22 cellular contexts compared by ENCODE assay signal in the genomic region with DNA sequence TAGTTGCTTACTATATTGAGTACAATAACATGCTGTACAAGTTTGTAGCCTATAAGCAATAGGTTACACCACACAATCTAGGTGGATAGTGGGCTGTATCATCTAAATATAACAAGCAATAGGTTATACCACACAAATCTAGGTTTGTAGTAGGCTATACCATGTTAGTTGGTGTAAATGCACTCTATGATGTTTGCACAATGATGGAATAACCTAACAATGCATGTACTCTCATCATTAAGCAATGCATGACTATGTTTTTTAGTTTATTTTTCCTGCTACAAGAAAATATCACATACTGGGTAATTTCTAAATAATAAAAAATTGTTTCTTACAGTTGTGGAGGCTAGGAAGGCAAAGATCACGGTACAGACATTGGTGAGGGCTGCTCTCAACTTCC.
"Had no signal": no experiment of that assay in that cellular context is flagged by ENCODE, and none has a peak within 500 bp of the region (broad histone marks: within the 10 kb centered on the region; RNA-seq: fewer than 3 reads in every experiment).

No MANE protein-coding gene starts in this region.

- DNase-seq: activated CD4-positive, alpha-beta T cell treated with anti-CD3 and anti-CD28 coated beads for 4 hours; activated CD4-positive, alpha-beta T cell treated with anti-CD3 and anti-CD28 coated beads, Interleukin-2, amount 50 U/mL, for 48 hours; activated CD4-positive, CD25-positive, alpha-beta regulatory T cell; activated CD8-positive, alpha-beta memory T cell treated with anti-CD3 and anti-CD28 coated beads, Interleukin-2, amount 50 U/mL, for 48 hours; activated naive CD4-positive, alpha-beta T cell treated with anti-CD3 and anti-CD28 coated beads for 36 hours; activated T-cell treated with anti-CD3 and anti-CD28 coated beads, Interleukin-2, amount 50 U/mL, for 48 hours; dorsolateral prefrontal cortex; glutamatergic neuron; immature natural killer cell; left ventricle myocardium superior; midbrain; ovary; stimulated activated CD4-positive, alpha-beta T cell treated with anti-CD3 and anti-CD28 coated beads, Interleukin-4, amount 100 ng/mL, for 4 hours; substantia nigra; T-helper 17 cell; thyroid gland; upper lobe of right lung had no signal

- H3K36me3 Mint-ChIP-seq: natural killer cell treated with Interleukin-12 subunit alpha and Interleukin-12 subunit beta and Interleukin-15 and Interleukin-18, amount 100 ng/mL, for 72 hours had no signal

- H3K4me2 ChIP-seq: hepatocyte had no signal

- H3K9me3 ChIP-seq: ovary, prostate gland, right atrium auricular region, thyroid gland, upper lobe of right lung had no signal

- H2AFZ ChIP-seq: hepatocyte had no signal

- H3K27ac Mint-ChIP-seq: activated naive CD4-positive, alpha-beta T cell treated with anti-CD3 and anti-CD28 coated beads for 36 hours; immature natural killer cell; natural killer cell treated with Interleukin-12 subunit alpha and Interleukin-12 subunit beta and Interleukin-15 and Interleukin-18, amount 100 ng/mL, for 72 hours; stimulated activated naive CD8-positive, alpha-beta T cell treated with anti-CD3 and anti-CD28 coated beads, Interleukin-15, Interleukin-2, amounts not matched to agents 100 ng/mL and 50 ng/mL, for 24 hours; T-helper 17 cell had no signal

- H3K4me3 Mint-ChIP-seq: activated naive CD4-positive, alpha-beta T cell treated with anti-CD3 and anti-CD28 coated beads for 36 hours; immature natural killer cell; natural killer cell treated with Interleukin-12 subunit alpha and Interleukin-12 subunit beta and Interleukin-15 and Interleukin-18, amount 100 ng/mL, for 72 hours; stimulated activated naive CD8-positive, alpha-beta T cell treated with anti-CD3 and anti-CD28 coated beads, Interleukin-15, Interleukin-2, amounts not matched to agents 100 ng/mL and 50 ng/mL, for 24 hours; T-helper 17 cell had no signal

- H3K9me3 Mint-ChIP-seq: activated naive CD4-positive, alpha-beta T cell treated with anti-CD3 and anti-CD28 coated beads for 36 hours had no signal

- H3K27me3 Mint-ChIP-seq: natural killer cell treated with Interleukin-12 subunit alpha and Interleukin-12 subunit beta and Interleukin-15 and Interleukin-18, amount 100 ng/mL, for 72 hours; stimulated activated naive CD8-positive, alpha-beta T cell treated with anti-CD3 and anti-CD28 coated beads, Interleukin-15, Interleukin-2, amounts not matched to agents 100 ng/mL and 50 ng/mL, for 24 hours; T-helper 17 cell had no signal

- H3K36me3 ChIP-seq: ovary, prostate gland, right atrium auricular region, thyroid gland, upper lobe of right lung had no signal

- H3K79me2 ChIP-seq: hepatocyte had no signal

- H3K4me1 ChIP-seq: prostate gland, right atrium auricular region, upper lobe of right lung had no signal

- H3K27me3 ChIP-seq: dorsolateral prefrontal cortex, hepatocyte, ovary, right atrium auricular region, thyroid gland, upper lobe of right lung had no signal

- H3K4me1 Mint-ChIP-seq: T-helper 17 cell had no signal

- H3K4me3 ChIP-seq: dorsolateral prefrontal cortex, hepatocyte, ovary, prostate gland, right atrium auricular region, thyroid gland, upper lobe of right lung had no signal
